In genomic region chr7:38916396-38916795, GRCh38 we compare ENCODE assay signal across 27 cellular contexts.
"Had no signal": no experiment of that assay in that cellular context is flagged by ENCODE, and none has a peak within 500 bp of the region (broad histone marks: within the 10 kb centered on the region; RNA-seq: fewer than 3 reads in every experiment).

No MANE protein-coding gene starts in this region.

- H3K27ac Mint-ChIP-seq: stimulated activated effector memory CD8-positive, alpha-beta T cell treated with anti-CD3 and anti-CD28 coated beads, Interleukin-12 subunit alpha, Interleukin-12 subunit beta, amount 100 ng/mL, for 72 hours; stimulated activated memory B cell treated with anti-CD40 and anti-IgM and Interleukin-4, amounts not matched to agents 10 μg/mL and 1 μg/mL and 100 μg/mL, for 72 hours; stimulated activated naive B cell treated with anti-CD40 and anti-IgM and Interleukin-4, amounts not matched to agents 10 μg/mL and 1 μg/mL and 100 μg/mL, for 72 hours; stimulated activated naive CD8-positive, alpha-beta T cell treated with anti-CD3 and anti-CD28 coated beads, Interleukin-15, amount 100 ng/mL, for 72 hours; stimulated activated naive CD8-positive, alpha-beta T cell treated with anti-CD3 and anti-CD28 coated beads, Interleukin-15, Interleukin-2, amounts not matched to agents 100 ng/mL and 50 ng/mL, for 24 hours; type B pancreatic cell had no signal

- H3K27me3 Mint-ChIP-seq: stimulated activated naive CD8-positive, alpha-beta T cell treated with anti-CD3 and anti-CD28 coated beads, Interleukin-15, amount 100 ng/mL, for 72 hours had no signal

- H3K36me3 ChIP-seq: stomach, suprapubic skin, thoracic aorta, thyroid gland, tibial artery, tibial nerve, transverse colon, upper lobe of left lung, upper lobe of right lung, uterus, vagina had no signal

- H3K9me3 ChIP-seq: stomach, suprapubic skin, testis, thoracic aorta, thyroid gland, tibial artery, tibial nerve, transverse colon, upper lobe of left lung, upper lobe of right lung, uterus, vagina had no signal

- H3K4me3 ChIP-seq: stomach, suprapubic skin, testis, thoracic aorta, thyroid gland, tibial artery, tibial nerve, transverse colon, upper lobe of left lung, upper lobe of right lung, uterus, vagina had no signal

- H3K27me3 ChIP-seq: suprapubic skin, testis, thyroid gland, tibial artery, tibial nerve, transverse colon, upper lobe of left lung, upper lobe of right lung, uterus, vagina had no signal

- H3K4me1 Mint-ChIP-seq: stimulated activated effector memory CD8-positive, alpha-beta T cell treated with anti-CD3 and anti-CD28 coated beads, Interleukin-12 subunit alpha, Interleukin-12 subunit beta, amount 100 ng/mL, for 72 hours; stimulated activated memory B cell treated with anti-CD40 and anti-IgM and Interleukin-4, amounts not matched to agents 10 μg/mL and 1 μg/mL and 100 μg/mL, for 72 hours; stimulated activated naive B cell treated with anti-CD40 and anti-IgM and Interleukin-4, amounts not matched to agents 10 μg/mL and 1 μg/mL and 100 μg/mL, for 72 hours; stimulated activated naive CD8-positive, alpha-beta T cell treated with anti-CD3 and anti-CD28 coated beads, Interleukin-15, amount 100 ng/mL, for 72 hours had no signal

- H3K36me3 Mint-ChIP-seq: stimulated activated effector memory CD8-positive, alpha-beta T cell treated with anti-CD3 and anti-CD28 coated beads, Interleukin-12 subunit alpha, Interleukin-12 subunit beta, amount 100 ng/mL, for 72 hours; stimulated activated memory B cell treated with anti-CD40 and anti-IgM and Interleukin-4, amounts not matched to agents 10 μg/mL and 1 μg/mL and 100 μg/mL, for 72 hours; stimulated activated naive B cell treated with anti-CD40 and anti-IgM and Interleukin-4, amounts not matched to agents 10 μg/mL and 1 μg/mL and 100 μg/mL, for 72 hours; type B pancreatic cell had no signal

- DNase-seq: stimulated activated CD4-positive, alpha-beta T cell treated with anti-CD3 and anti-CD28 coated beads, Interleukin-4, amount 100 ng/mL, for 1 hour; stimulated activated CD4-positive, alpha-beta T cell treated with anti-CD3 and anti-CD28 coated beads, Interleukin-4, amount 100 ng/mL, for 24 hours; stimulated activated CD4-positive, alpha-beta T cell treated with anti-CD3 and anti-CD28 coated beads, Interleukin-4, amount 100 ng/mL, for 4 hours; stimulated activated CD8-positive, alpha-beta memory T cell treated with anti-CD3 and anti-CD28 coated beads, Interleukin-4, amount 100 ng/mL, for 48 hours; stimulated activated naive B cell treated with anti-CD40 and anti-IgM and Interleukin-4, amounts not matched to agents 10 μg/mL and 1 μg/mL and 100 μg/mL, for 72 hours; stimulated activated naive CD4-positive, alpha-beta T cell; stimulated activated naive CD4-positive, alpha-beta T cell treated with Interleukin-2 at 50 U/mL for 16 hours; stimulated activated naive CD8-positive, alpha-beta T cell treated with anti-CD3 and anti-CD28 coated beads, Interleukin-15, amount 100 ng/mL, for 72 hours; stimulated activated naive CD8-positive, alpha-beta T cell treated with anti-CD3 and anti-CD28 coated beads, Interleukin-15, Interleukin-2, amounts not matched to agents 100 U/mL and 50 U/mL, for 24 hours; stomach; substantia nigra; testis; thyroid gland; tibial artery; transverse colon; trophoblast cell; upper lobe of left lung; upper lobe of right lung; uterus had no signal

- H3K4me3 Mint-ChIP-seq: stimulated activated effector memory CD8-positive, alpha-beta T cell treated with anti-CD3 and anti-CD28 coated beads, Interleukin-12 subunit alpha, Interleukin-12 subunit beta, amount 100 ng/mL, for 72 hours; stimulated activated memory B cell treated with anti-CD40 and anti-IgM and Interleukin-4, amounts not matched to agents 10 μg/mL and 1 μg/mL and 100 μg/mL, for 72 hours; stimulated activated naive B cell treated with anti-CD40 and anti-IgM and Interleukin-4, amounts not matched to agents 10 μg/mL and 1 μg/mL and 100 μg/mL, for 72 hours; stimulated activated naive CD8-positive, alpha-beta T cell treated with anti-CD3 and anti-CD28 coated beads, Interleukin-15, amount 100 ng/mL, for 72 hours; stimulated activated naive CD8-positive, alpha-beta T cell treated with anti-CD3 and anti-CD28 coated beads, Interleukin-15, Interleukin-2, amounts not matched to agents 100 ng/mL and 50 ng/mL, for 24 hours; type B pancreatic cell had no signal

- ATAC-seq: stimulated activated effector memory CD8-positive, alpha-beta T cell treated with anti-CD3 and anti-CD28 coated beads, Interleukin-12 subunit alpha, Interleukin-12 subunit beta, amount 100 ng/mL, for 72 hours; stimulated activated memory B cell treated with anti-CD40 and anti-IgM and Interleukin-4, amounts not matched to agents 10 μg/mL and 1 μg/mL and 100 μg/mL, for 72 hours; stimulated activated naive B cell treated with anti-CD40 and anti-IgM and Interleukin-4, amounts not matched to agents 10 μg/mL and 1 μg/mL and 100 μg/mL, for 72 hours; stimulated activated naive CD8-positive, alpha-beta T cell treated with anti-CD3 and anti-CD28 coated beads, Interleukin-15, amount 100 ng/mL, for 72 hours; stimulated activated naive CD8-positive, alpha-beta T cell treated with anti-CD3 and anti-CD28 coated beads, Interleukin-15, Interleukin-2, amounts not matched to agents 100 U/mL and 50 U/mL, for 24 hours; upper lobe of right lung had no signal

- H3K9me3 Mint-ChIP-seq: stimulated activated effector memory CD8-positive, alpha-beta T cell treated with anti-CD3 and anti-CD28 coated beads, Interleukin-12 subunit alpha, Interleukin-12 subunit beta, amount 100 ng/mL, for 72 hours; stimulated activated memory B cell treated with anti-CD40 and anti-IgM and Interleukin-4, amounts not matched to agents 10 μg/mL and 1 μg/mL and 100 μg/mL, for 72 hours; stimulated activated naive B cell treated with anti-CD40 and anti-IgM and Interleukin-4, amounts not matched to agents 10 μg/mL and 1 μg/mL and 100 μg/mL, for 72 hours; stimulated activated naive CD8-positive, alpha-beta T cell treated with anti-CD3 and anti-CD28 coated beads, Interleukin-15, amount 100 ng/mL, for 72 hours; stimulated activated naive CD8-positive, alpha-beta T cell treated with anti-CD3 and anti-CD28 coated beads, Interleukin-15, Interleukin-2, amounts not matched to agents 100 ng/mL and 50 ng/mL, for 24 hours; type B pancreatic cell had no signal

- H3K4me1 ChIP-seq: stomach, suprapubic skin, testis, thyroid gland, tibial artery, tibial nerve, transverse colon, upper lobe of left lung, upper lobe of right lung, uterus, vagina had no signal

- H3K27ac ChIP-seq: stomach, suprapubic skin, testis, thoracic aorta, thyroid gland, tibial artery, tibial nerve, transverse colon, upper lobe of left lung, upper lobe of right lung, uterus, vagina had no signal
